Comparison of ENCODE assay signal across 13 cellular contexts in the genomic region with DNA sequence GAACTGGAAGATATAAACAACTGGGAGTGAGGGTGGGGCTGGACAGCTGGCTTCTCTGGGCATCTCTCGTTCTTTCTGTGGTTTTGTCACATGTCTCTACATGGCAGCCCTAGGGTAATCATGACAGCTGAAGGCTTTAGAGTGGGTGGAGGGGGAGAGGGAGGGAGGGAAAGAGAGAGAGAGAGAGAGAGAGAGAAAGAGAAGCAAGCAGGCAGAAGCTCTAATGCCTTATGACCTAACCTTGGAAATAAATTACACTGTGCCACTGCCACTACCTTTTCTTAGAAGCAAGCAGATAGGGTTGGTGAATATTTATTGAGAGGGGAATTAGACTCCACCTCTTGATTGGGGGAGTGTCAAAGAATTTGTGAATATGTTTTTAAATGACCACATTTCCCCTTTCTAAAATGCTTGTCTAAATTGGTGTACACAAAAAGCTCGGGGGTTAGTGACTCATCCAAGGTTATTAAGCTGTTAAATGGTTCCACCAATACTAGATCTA. TPM values are rescaled to one million over a fixed set of nuclear protein-coding genes. Genes with fewer than 3 reads are reported as not detected.
DNase-seq lines count a peak whose midpoint lies in the region; ATAC-seq and TF ChIP-seq lines count a peak whose summit lies in the region.
"Had no signal": no experiment of that assay in that cellular context is flagged by ENCODE, and none has a peak within 500 bp of the region (broad histone marks: within the 10 kb centered on the region; RNA-seq: fewer than 3 reads in every experiment).

No MANE protein-coding gene starts in this region.

- H3K4me1 ChIP-seq in foreskin keratinocyte: no peaks in the 10 kb centered on the region
- H3K4me1 ChIP-seq in esophagus squamous epithelium: peaks cover 7 to 27% (median 10%) of the 10 kb centered on the region in 3 donors

- H3K27me3 ChIP-seq in foreskin keratinocyte: peaks cover 36% of the 10 kb centered on the region
- peaks cover 0 to 52% (median 4%) of the 10 kb centered on the region in 4 donors for H3K27me3 ChIP-seq in esophagus squamous epithelium

- TF ChIP-seq CTCF in CD14-positive monocyte (IDR thresholded peaks at IDR 0.05) (no peak), foreskin keratinocyte (conservative IDR thresholded peaks at IDR 0.05) (no peak), esophagus squamous epithelium (IDR thresholded peaks at IDR 0.05) (no peak)

- H3K9me3 Mint-ChIP-seq in CD14-positive monocyte: no peaks in the 10 kb centered on the region
- peaks cover 0 to 1% (median 0%) of the 10 kb centered on the region in 6 donors for H3K9me3 Mint-ChIP-seq in immature natural killer cell

- no peak overlapping the region for H3K4me3 ChIP-seq in esophagus squamous epithelium
- H3K4me3 ChIP-seq: heart right ventricle, thoracic aorta had no signal

- H3K4me1 Mint-ChIP-seq in CD14-positive monocyte (peaks cover 62% of the 10 kb centered on the region), immature natural killer cell (peaks cover 0 to 4% of the 10 kb centered on the region in 2 donors)

- ATAC-seq in GM21717 (IDR thresholded peaks at IDR 0.05; ENCODE audit: unreplicated experiment): peak; percentile 40
- ATAC-seq in foreskin keratinocyte: peak; percentile 50
- no peak for ATAC-seq in HG02852 (IDR thresholded peaks at IDR 0.05; ENCODE audit: unreplicated experiment)

- H3K27me3 Mint-ChIP-seq in CD14-positive monocyte (ENCODE audit: low read depth in 3 of 3) (peaks cover 6 to 8% (median 6%) of the 10 kb centered on the region in 3 donors), immature natural killer cell (ENCODE audit: low read depth in 3 of 3) (peaks cover 4 to 27% (median 24%) of the 10 kb centered on the region in 3 donors)

- intact Hi-C loops in CD14-positive monocyte (cut with micrococcal nuclease) (loop anchor here in 1 of 2 donors (5.0 to 10.0 kb wide), 4 partner anchors 88 to 220 kb away; no protein-coding TSS in a partner anchor), esophagus squamous epithelium (cut with DNase I) (no loop called here)

- 4 to 10% methylated on average over 2 of the region's 2 CpGs for WGBS in esophagus squamous epithelium, 2 donors

- peak overlapping the region in 6 of 7 donors; percentile 1 to 83 (median 61) for H3K27ac Mint-ChIP-seq in CD14-positive monocyte
- no peak overlapping the region for H3K27ac Mint-ChIP-seq in immature natural killer cell

- H3K4me3 Mint-ChIP-seq in CD14-positive monocyte (no peak overlapping the region), immature natural killer cell (peak overlapping the region in 1 of 5 donors; percentile 36)

- no peaks in the 10 kb centered on the region for H3K36me3 ChIP-seq in esophagus squamous epithelium
- H3K36me3 ChIP-seq: heart right ventricle, thoracic aorta had no signal

- DNase-seq in CD14-positive monocyte (ENCODE audit: low spot score) (no peak), NOMO-1 treated with DMSO at 0.1 percent for 48 hours (lab: John Stamatoyannopoulos, UW; ENCODE audit: unreplicated experiment) (peak; percentile 67), foreskin keratinocyte (peak; percentile 25 to 84), immature natural killer cell (no peak), esophagus squamous epithelium (lab: John Stamatoyannopoulos, UW) (no peak)
- no peak for DNase-seq in stimulated activated naive CD4-positive, alpha-beta T cell (lab: John Stamatoyannopoulos, UW)
- DNase-seq: GOT3; heart right ventricle; stimulated activated CD4-positive, alpha-beta T cell treated with anti-CD3 and anti-CD28 coated beads, Interleukin-4, amount 100 ng/mL, for 4 hours had no signal

- TF ChIP-seq POLR2A in esophagus squamous epithelium (IDR thresholded peaks at IDR 0.05): no peak

- H3K9me3 ChIP-seq in esophagus squamous epithelium: no peaks in the 10 kb centered on the region
- H3K9me3 ChIP-seq: heart right ventricle, thoracic aorta had no signal

- H3K27ac ChIP-seq in foreskin keratinocyte (no peak overlapping the region), esophagus squamous epithelium (no peak overlapping the region)
- H3K27ac ChIP-seq: C4-2B, heart right ventricle, thoracic aorta had no signal

- H3K36me3 Mint-ChIP-seq in CD14-positive monocyte: peaks cover 7 to 13% of the 10 kb centered on the region in 2 donors
- no peaks in the 10 kb centered on the region for H3K36me3 Mint-ChIP-seq in immature natural killer cell

RNA-seq across cellular contexts. Expression of gene DAPK1, which starts 2.6 kb away (rescaled TPM):
- polyA plus RNA-seq in CD14-positive monocyte (10 to 100 TPM; 24.1 to 44.4 TPM), foreskin keratinocyte (0.65 and 0.67 TPM in 2 replicates), immature natural killer cell (1 to 10 TPM in 1 of 3 donors, under 1 TPM in 1, not detected in 1; 0.82 to 1.3 TPM)
- total RNA-seq in foreskin keratinocyte (1.2 and 1.9 TPM in 2 replicates), esophagus squamous epithelium (10 to 100 TPM in 1 of 4 donors, 1 to 10 TPM in 3; 2.2 to 14.5 (median 5.5) TPM)

Comparison
In these comparisons a context has a peak if more than half of its experiments do, and no peak if none do; other contexts are left out.
1. DNase-seq: peak in NOMO-1 treated with DMSO at 0.1 percent for 48 hours (single experiment) and foreskin keratinocyte (2 of 2); none in CD14-positive monocyte (single experiment), immature natural killer cell (0 of 3), stimulated activated naive CD4-positive, alpha-beta T cell (0 of 6) and esophagus squamous epithelium (single experiment).
2. H3K27ac Mint-ChIP-seq: peak in CD14-positive monocyte (6 of 7); none in immature natural killer cell (0 of 6).
3. RNA of gene DAPK1, which starts 2.6 kb away (polyA plus RNA-seq): 24.1 to 44.4 TPM in CD14-positive monocyte; 0.82 to 1.3 TPM in immature natural killer cell and 0.65 to 0.67 TPM in foreskin keratinocyte; every median in the first group is over 10 times any median in the second.